ENCODE assay signal across 28 cellular contexts in the genomic region with DNA sequence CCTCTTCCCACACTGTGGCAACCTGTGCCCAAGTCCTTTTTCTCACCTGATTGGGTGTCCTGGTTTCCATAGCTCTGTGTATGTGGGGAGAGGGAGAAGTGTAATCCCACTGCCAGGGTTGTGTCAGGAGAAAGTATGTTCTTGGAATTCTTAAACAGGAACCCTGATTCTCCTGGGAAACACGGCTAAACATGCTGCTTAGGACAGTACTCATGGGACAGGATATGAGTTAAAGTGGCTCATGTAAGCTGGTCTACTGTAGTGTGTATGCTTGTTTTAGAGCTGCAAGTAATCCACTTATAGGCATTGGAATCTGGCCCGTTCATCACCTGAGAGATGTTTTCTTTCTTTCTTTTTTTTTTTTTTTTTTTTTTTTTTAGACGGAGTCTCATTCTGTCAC. TPM values are rescaled to one million over a fixed set of nuclear protein-coding genes. Genes with fewer than 3 reads are reported as not detected.
"Had no signal": no experiment of that assay in that cellular context is flagged by ENCODE, and none has a peak within 500 bp of the region (broad histone marks: within the 10 kb centered on the region; RNA-seq: fewer than 3 reads in every experiment).

No MANE protein-coding gene starts in this region.

- FAIRE-seq: kidney, urothelium cell line had no signal

- H3K36me3 ChIP-seq: left lung, lower lobe of right lung, ovary, stomach, thyroid gland, transverse colon, upper lobe of right lung had no signal

- H3K4me3 Mint-ChIP-seq: memory B cell; naive thymus-derived CD4-positive, alpha-beta T cell; natural killer cell treated with Interleukin-12 subunit alpha and Interleukin-12 subunit beta and Interleukin-15 and Interleukin-18, amount 100 ng/mL, for 72 hours; stimulated activated naive B cell treated with anti-CD40 and anti-IgM and Interleukin-4, amounts not matched to agents 10 μg/mL and 1 μg/mL and 100 μg/mL, for 72 hours had no signal

- H3K4me1 Mint-ChIP-seq: memory B cell; naive thymus-derived CD4-positive, alpha-beta T cell; stimulated activated naive B cell treated with anti-CD40 and anti-IgM and Interleukin-4, amounts not matched to agents 10 μg/mL and 1 μg/mL and 100 μg/mL, for 72 hours had no signal

- ATAC-seq: left colon; left lung; lower lobe of right lung; mucosa of descending colon; naive thymus-derived CD4-positive, alpha-beta T cell; natural killer cell treated with Interleukin-12 subunit alpha and Interleukin-12 subunit beta and Interleukin-15 and Interleukin-18, amount 100 ng/mL, for 72 hours; right cardiac atrium; sciatic nerve; stimulated activated naive B cell treated with anti-CD40 and anti-IgM and Interleukin-4, amounts not matched to agents 10 μg/mL and 1 μg/mL and 100 μg/mL, for 72 hours; stimulated activated naive CD8-positive, alpha-beta T cell treated with anti-CD3 and anti-CD28 coated beads, Interleukin-15, Interleukin-2, amounts not matched to agents 100 U/mL and 50 U/mL, for 24 hours; upper lobe of right lung had no signal

- H3K36me3 Mint-ChIP-seq: memory B cell; naive thymus-derived CD4-positive, alpha-beta T cell; natural killer cell treated with Interleukin-12 subunit alpha and Interleukin-12 subunit beta and Interleukin-15 and Interleukin-18, amount 100 ng/mL, for 72 hours; stimulated activated naive B cell treated with anti-CD40 and anti-IgM and Interleukin-4, amounts not matched to agents 10 μg/mL and 1 μg/mL and 100 μg/mL, for 72 hours had no signal

- H3K4me3 ChIP-seq: left lung, lower lobe of right lung, mucosa of descending colon, ovary, skin epidermis, stomach, testis, thyroid gland, transverse colon, upper lobe of right lung had no signal

- H3K9me3 ChIP-seq: left lung, lower lobe of right lung, mucosa of descending colon, ovary, stomach, testis, thyroid gland, transverse colon, upper lobe of right lung had no signal

- DNase-seq: hippocampal formation; kidney; left colon; left lung; lower lobe of right lung; midbrain; mucosa of descending colon; naive thymus-derived CD4-positive, alpha-beta T cell; ovary; right cardiac atrium; stimulated activated CD4-positive, alpha-beta T cell treated with anti-CD3 and anti-CD28 coated beads, Interleukin-12 subunit alpha, Interleukin-12 subunit beta, amount 100 ng/mL, for 4 hours; stimulated activated CD4-positive, alpha-beta T cell treated with anti-CD3 and anti-CD28 coated beads, Interleukin-15, amount 100 ng/mL, for 24 hours; stimulated activated CD4-positive, alpha-beta T cell treated with anti-CD3 and anti-CD28 coated beads, Interleukin-2, amount 100 ng/mL, for 24 hours; stimulated activated CD4-positive, alpha-beta T cell treated with anti-CD3 and anti-CD28 coated beads, Interleukin-4, amount 100 ng/mL, for 1 hour; stimulated activated naive B cell treated with anti-CD40 and anti-IgM and Interleukin-4, amounts not matched to agents 10 μg/mL and 1 μg/mL and 100 μg/mL, for 72 hours; stimulated activated naive CD8-positive, alpha-beta T cell treated with anti-CD3 and anti-CD28 coated beads, Interleukin-15, Interleukin-2, amounts not matched to agents 100 U/mL and 50 U/mL, for 24 hours; stomach; testis; thyroid gland; transverse colon; upper lobe of right lung had no signal

- H3K9me3 Mint-ChIP-seq: memory B cell; natural killer cell treated with Interleukin-12 subunit alpha and Interleukin-12 subunit beta and Interleukin-15 and Interleukin-18, amount 100 ng/mL, for 72 hours; stimulated activated naive B cell treated with anti-CD40 and anti-IgM and Interleukin-4, amounts not matched to agents 10 μg/mL and 1 μg/mL and 100 μg/mL, for 72 hours had no signal

- H3K27ac ChIP-seq: left lung, lower lobe of right lung, ovary, skin epidermis, testis, thyroid gland, transverse colon, upper lobe of right lung had no signal

- H3K27ac Mint-ChIP-seq: memory B cell; naive thymus-derived CD4-positive, alpha-beta T cell; natural killer cell treated with Interleukin-12 subunit alpha and Interleukin-12 subunit beta and Interleukin-15 and Interleukin-18, amount 100 ng/mL, for 72 hours; progenitor cell of endocrine pancreas; stimulated activated naive B cell treated with anti-CD40 and anti-IgM and Interleukin-4, amounts not matched to agents 10 μg/mL and 1 μg/mL and 100 μg/mL, for 72 hours had no signal

- H3K4me1 ChIP-seq: left lung, upper lobe of right lung had no signal

- H3K27me3 ChIP-seq: left lung, ovary, stomach, testis, thyroid gland, transverse colon, upper lobe of right lung had no signal

RNA-seq across cellular contexts. Expression of gene ARHGEF28, which starts 23.9 kb away (rescaled TPM):
- polyA plus RNA-seq: naive thymus-derived CD4-positive, alpha-beta T cell; neural cell had no signal
